ENCODE assay signal across 1 cellular context in genomic region chr11:117932426-117932825, GRCh38.
TF ChIP-seq lines count a peak whose summit lies in the region.

No MANE protein-coding gene starts in this region.

TF ChIP-seq in GM23338, 12 proteins besides CTCF, POLR2A, EP300 and RAD21 (continued from another document):
- TF ChIP-seq ZNF462 (CRISPR knock-in tag; IDR thresholded peaks at IDR 0.05) (no peak), REST (IDR thresholded peaks at IDR 0.05; ENCODE audit: unreplicated experiment) (no peak), JUNB (IDR thresholded peaks at IDR 0.05; ENCODE audit: unreplicated experiment) (no peak), POLR2AphosphoS5 (IDR thresholded peaks at IDR 0.05; ENCODE audit: low read depth) (no peak), STAT1 (IDR thresholded peaks at IDR 0.05; ENCODE audit: unreplicated experiment) (no peak), ZNF331 (CRISPR knock-in tag; IDR thresholded peaks at IDR 0.05; ENCODE audit: low read depth) (no peak), EZH2phosphoT487 (IDR thresholded peaks at IDR 0.05; ENCODE audit: unreplicated experiment) (no peak), CREB1 (CRISPR knock-in tag; IDR thresholded peaks at IDR 0.05; ENCODE audit: low read depth) (no peak), EZH2 (IDR thresholded peaks at IDR 0.05; ENCODE audit: low read depth, unreplicated experiment) (no peak), NANOG (IDR thresholded peaks at IDR 0.05; ENCODE audit: borderline replicate concordance) (no peak)
